In genomic region chr4:54685810-54686209, GRCh38 we compare ENCODE assay signal across 35 cellular contexts. TPM values are rescaled to one million over a fixed set of nuclear protein-coding genes. Genes with fewer than 3 reads are reported as not detected.
"Had no signal": no experiment of that assay in that cellular context is flagged by ENCODE, and none has a peak within 500 bp of the region (broad histone marks: within the 10 kb centered on the region; RNA-seq: fewer than 3 reads in every experiment).

No MANE protein-coding gene starts in this region.

- H3K9me3 ChIP-seq: MG63 had no signal

- H3K4me1 Mint-ChIP-seq: brain had no signal

- H3K9me3 Mint-ChIP-seq: activated CD4-positive, alpha-beta T cell treated with anti-CD3 and anti-CD28 coated beads, Interleukin-2, amount 10 ng/mL, durations not matched to agents 24 days and 14 days; activated naive CD4-positive, alpha-beta T cell treated with anti-CD3 and anti-CD28 coated beads, Interleukin-2, amount 10 ng/mL, durations not matched to agents 7 days and 5 days; activated naive CD8-positive, alpha-beta T cell treated with anti-CD3 and anti-CD28 coated beads, Interleukin-2, amount 50 U/mL, for 24 hours; activated T-cell treated with anti-CD3 and anti-CD28 coated beads, Interleukin-2, amount 50 U/mL, for 4 hours; activated T-helper 1 cell treated with anti-CD3 and anti-CD28 coated beads, Interleukin-12 subunit alpha, Interleukin-12 subunit beta, Interleukin-2, Interleukin-4 antibody, amounts not matched to agents 30 ng/mL and 10 ng/mL and 1 ng/mL, durations not matched to agents 14 hours and 24 hours and 36 hours; brain; T-cell had no signal

- H3K27me3 ChIP-seq: MG63 had no signal

- DNase-seq: activated CD4-positive, alpha-beta T cell treated with anti-CD3 and anti-CD28 coated beads, Interleukin-2, amount 10 ng/mL, durations not matched to agents 24 days and 14 days; activated CD4-positive, alpha-beta T cell treated with anti-CD3 and anti-CD28 coated beads, Interleukin-2, amount 50 U/mL, for 4 hours; activated CD8-positive, alpha-beta memory T cell treated with anti-CD3 and anti-CD28 coated beads, Interleukin-2, amount 50 U/mL, for 4 hours; activated effector memory CD4-positive, alpha-beta T cell treated with Interleukin-2 at 50 U/mL for 16 hours; activated naive CD4-positive, alpha-beta T cell treated with anti-CD3 and anti-CD28 coated beads, Interleukin-2, amount 10 ng/mL, durations not matched to agents 7 days and 5 days; activated naive CD8-positive, alpha-beta T cell treated with anti-CD3 and anti-CD28 coated beads, Interleukin-2, amount 50 U/mL, for 24 hours; activated T-cell treated with anti-CD3 and anti-CD28 coated beads for 4 hours; activated T-cell treated with anti-CD3 and anti-CD28 coated beads, Interleukin-2, amount 50 U/mL, for 4 hours; anterior cingulate cortex; central memory CD4-positive, alpha-beta T cell; Kasumi-1; KG1; MG63; NCI-H1092; NCI-H1436 treated with DMSO at 0.1 percent for 48 hours; NCI-H1694 treated with DMSO at 0.1 percent for 48 hours; NCI-H2029; NCI-H2171 treated with DMSO at 0.1 percent for 48 hours; NCI-H2227 treated with DMSO at 0.1 percent for 48 hours; NCI-H446; NCI-H510A treated with DMSO at 0.1 percent for 48 hours; NCI-H526 treated with DMSO at 0.1 percent for 48 hours; PC-9; SIG-M5; T-cell; T-helper 2 cell; T1000; WERI-Rb-1 had no signal

- H3K27ac Mint-ChIP-seq: activated CD4-positive, alpha-beta T cell treated with anti-CD3 and anti-CD28 coated beads, Interleukin-2, amount 10 ng/mL, durations not matched to agents 24 days and 14 days; activated naive CD4-positive, alpha-beta T cell treated with anti-CD3 and anti-CD28 coated beads, Interleukin-2, amount 10 ng/mL, durations not matched to agents 7 days and 5 days; activated naive CD8-positive, alpha-beta T cell; activated naive CD8-positive, alpha-beta T cell treated with anti-CD3 and anti-CD28 coated beads, Interleukin-2, amount 50 U/mL, for 24 hours; activated T-helper 1 cell treated with anti-CD3 and anti-CD28 coated beads, Interleukin-12 subunit alpha, Interleukin-12 subunit beta, Interleukin-2, Interleukin-4 antibody, amounts not matched to agents 30 ng/mL and 10 ng/mL and 1 ng/mL, durations not matched to agents 14 hours and 24 hours and 36 hours; brain had no signal

- H3K27ac ChIP-seq: PC-9, RWPE1, WERI-Rb-1 had no signal

- H3K36me3 Mint-ChIP-seq: activated naive CD4-positive, alpha-beta T cell treated with anti-CD3 and anti-CD28 coated beads, Interleukin-2, amount 10 ng/mL, durations not matched to agents 7 days and 5 days; activated naive CD8-positive, alpha-beta T cell; T-cell had no signal

- ATAC-seq: activated naive CD8-positive, alpha-beta T cell treated with anti-CD3 and anti-CD28 coated beads, Interleukin-2, amount 50 U/mL, for 24 hours; activated T-cell treated with anti-CD3 and anti-CD28 coated beads, Interleukin-2, amount 50 U/mL, for 4 hours; Right ventricle myocardium inferior; SK-N-SH treated with all-trans-retinoic acid at 6 μM for 48 hours; T-cell had no signal

- H3K27me3 Mint-ChIP-seq: activated CD4-positive, alpha-beta T cell treated with anti-CD3 and anti-CD28 coated beads, Interleukin-2, amount 10 ng/mL, durations not matched to agents 24 days and 14 days; activated naive CD4-positive, alpha-beta T cell treated with anti-CD3 and anti-CD28 coated beads, Interleukin-2, amount 10 ng/mL, durations not matched to agents 7 days and 5 days; activated naive CD8-positive, alpha-beta T cell; activated naive CD8-positive, alpha-beta T cell treated with anti-CD3 and anti-CD28 coated beads, Interleukin-2, amount 50 U/mL, for 24 hours; T-cell had no signal

- H3K4me3 Mint-ChIP-seq: activated CD4-positive, alpha-beta T cell treated with anti-CD3 and anti-CD28 coated beads, Interleukin-2, amount 10 ng/mL, durations not matched to agents 24 days and 14 days; activated naive CD4-positive, alpha-beta T cell treated with anti-CD3 and anti-CD28 coated beads, Interleukin-2, amount 10 ng/mL, durations not matched to agents 7 days and 5 days; activated naive CD8-positive, alpha-beta T cell; activated naive CD8-positive, alpha-beta T cell treated with anti-CD3 and anti-CD28 coated beads, Interleukin-2, amount 50 U/mL, for 24 hours; activated T-cell treated with anti-CD3 and anti-CD28 coated beads, Interleukin-2, amount 50 U/mL, for 4 hours; activated T-helper 1 cell treated with anti-CD3 and anti-CD28 coated beads, Interleukin-12 subunit alpha, Interleukin-12 subunit beta, Interleukin-2, Interleukin-4 antibody, amounts not matched to agents 30 ng/mL and 10 ng/mL and 1 ng/mL, durations not matched to agents 14 hours and 24 hours and 36 hours; brain had no signal

- H3K36me3 ChIP-seq: MG63, WERI-Rb-1 had no signal

- H2AFZ ChIP-seq: PC-9 had no signal

- H3K4me3 ChIP-seq: MG63, PC-9 had no signal

- H3K4me2 ChIP-seq: PC-9 had no signal

RNA-seq across cellular contexts. Expression of gene KIT, which starts 28.1 kb away (rescaled TPM):
- total RNA-seq: OCI-LY7, PC-9 had no signal
